ENCODE assay signal across 9 cellular contexts in the genomic region with DNA sequence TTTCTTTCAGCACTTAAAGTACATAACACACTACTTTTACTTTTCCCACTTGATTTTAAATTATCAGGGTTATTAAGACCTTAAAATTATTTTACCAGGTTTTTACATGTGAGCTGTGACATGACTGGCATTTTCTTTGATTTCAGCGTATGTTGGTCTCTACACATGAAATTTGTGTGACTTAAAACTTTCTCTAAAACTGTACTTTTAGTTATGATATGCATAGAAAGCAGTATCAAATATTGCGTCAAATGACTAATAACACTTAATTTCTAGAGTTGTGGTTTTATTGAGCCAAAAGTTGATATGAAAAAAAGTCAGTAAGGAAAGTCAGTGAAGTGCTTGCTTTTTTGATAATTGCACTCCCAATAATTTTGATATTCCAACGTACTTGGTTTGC. TPM values are rescaled to one million over a fixed set of nuclear protein-coding genes. Genes with fewer than 3 reads are reported as not detected.
DNase-seq lines count a peak whose midpoint lies in the region; ATAC-seq, FAIRE-seq and TF ChIP-seq lines count a peak whose summit lies in the region.
"Had no signal": no experiment of that assay in that cellular context is flagged by ENCODE, and none has a peak within 500 bp of the region (broad histone marks: within the 10 kb centered on the region; RNA-seq: fewer than 3 reads in every experiment).

No MANE protein-coding gene starts in this region.

- H2BK5ac ChIP-seq in H1 (ENCODE audit: low read depth, low read length): no peak overlapping the region

- H2BK15ac ChIP-seq in H1 (ENCODE audit: low read length): no peak overlapping the region

- H4K91ac ChIP-seq in H1 (replicated peaks; ENCODE audit: insufficient read length, low read length): no peak overlapping the region

- no peak overlapping the region for H2BK12ac ChIP-seq in H1 (ENCODE audit: low read depth, low read length)

- TF ChIP-seq RAD21 in H1 (IDR thresholded peaks at IDR 0.05 in 1 of 2, conservative IDR thresholded peaks at IDR 0.05 in 1 of 2; ENCODE audit: low read depth in 2 of 2, low read length in 2 of 2): no peak

- no peak overlapping the region for H4K5ac ChIP-seq in H1 (ENCODE audit: insufficient read length, low read depth, low read length)

- POLR2A ChIA-PET in CD8-positive, alpha-beta memory T cell (lab: Charles Lee): no interaction called here
- POLR2A ChIA-PET in H1 (lab: Charles Lee; ENCODE audit: partially characterized antibody): no interaction called here

- H2AFZ ChIP-seq in H1 (ENCODE audit: low read length): no peak overlapping the region

- TF ChIP-seq CTCF in H1 (IDR thresholded peaks at IDR 0.05; ENCODE audit: control extremely low read depth in 1 of 3, insufficient read depth in 1 of 3, low read depth in 1 of 3, low read length in 3 of 3) (no peak), neutrophil (IDR thresholded peaks at IDR 0.05) (no peak)

- peaks cover 23 to 75% of the 10 kb centered on the region in 2 experiments for H3K79me2 ChIP-seq in H1 (ENCODE audit: control insufficient read depth in 1 of 2, insufficient read depth in 2 of 2, low read length in 2 of 2)

- CTCF ChIA-PET in CD8-positive, alpha-beta memory T cell (lab: Charles Lee): interaction anchor here (10.7 kb wide), 1 partner anchor 521 kb away, joined by 106 read pairs; no protein-coding TSS in a partner anchor
- CTCF ChIA-PET in H1 (lab: Charles Lee; ENCODE audit: partially characterized antibody): interaction anchor here (0.6 kb wide), 1 partner anchor 764 kb away, joined by 3 read pairs; no protein-coding TSS in a partner anchor

- no peak overlapping the region for H3K18ac ChIP-seq in H1 (ENCODE audit: extremely low read depth, low read length)

- peaks cover 34% of the 10 kb centered on the region for H3K4me1 ChIP-seq in CD8-positive, alpha-beta memory T cell (ENCODE audit: insufficient read depth, low read length)
- H3K4me1 ChIP-seq in NT2/D1 (ENCODE audit: insufficient read depth, insufficient read length) (no peaks in the 10 kb centered on the region), H1 (replicated peaks in 1 of 4; ENCODE audit: control insufficient read depth in 3 of 4, insufficient read depth in 4 of 4, low read length in 3 of 4) (peaks cover 0 to 6% (median 0%) of the 10 kb centered on the region in 4 experiments; a peak in 2 of 7 replicates), neutrophil (ENCODE audit: control insufficient read depth in 1 of 2, insufficient read depth in 1 of 2, low read depth in 1 of 2, low read length in 1 of 2) (peaks cover 35 to 49% of the 10 kb centered on the region in 2 experiments)

- no peak for TF ChIP-seq POLR2A in H1 (IDR thresholded peaks at IDR 0.05; ENCODE audit: control extremely low read depth in 1 of 2, low read depth in 2 of 2, low read length in 2 of 2)

- peaks cover 21% of the 10 kb centered on the region for H3K23me2 ChIP-seq in H1 (ENCODE audit: low read depth, low read length)

- peaks cover 0 to 45% (median 8%) of the 10 kb centered on the region in 3 donors for H3K36me3 Mint-ChIP-seq in CD8-positive, alpha-beta memory T cell

- H3K4me3 ChIP-seq in CD8-positive, alpha-beta memory T cell (ENCODE audit: low read length): peak overlapping the region; percentile 73
- H3K4me3 ChIP-seq in NT2/D1 (ENCODE audit: insufficient read length, low read depth) (peak overlapping the region; percentile 76), H1 (ENCODE audit: extremely low read depth in 1 of 4, insufficient read depth in 2 of 4, low read depth in 3 of 4, low read length in 4 of 4) (peak overlapping the region; percentile 22 to 94 (median 53); a peak in 7 of 8 replicates), neutrophil (ENCODE audit: low read depth in 1 of 2, low read length in 1 of 2) (peak overlapping the region; percentile 92 to 96)

- no peak overlapping the region for H2BK120ac ChIP-seq in H1 (replicated peaks; ENCODE audit: low read depth, low read length)

- peak overlapping the region; percentile 61 for H3K9ac ChIP-seq in NT2/D1 (ENCODE audit: insufficient read length, low read depth)
- peak overlapping the region in 1 of 4 experiments; percentile 58; a peak in 1 of 7 replicates for H3K9ac ChIP-seq in H1 (replicated peaks in 1 of 4; ENCODE audit: extremely low read depth in 1 of 4, low read depth in 3 of 4, low read length in 3 of 4)

- no peak overlapping the region for H3K23ac ChIP-seq in H1 (ENCODE audit: insufficient read length)

- no peaks in the 10 kb centered on the region for H3K9me3 Mint-ChIP-seq in CD8-positive, alpha-beta memory T cell

- no peak overlapping the region for H2AK5ac ChIP-seq in H1 (ENCODE audit: low read depth, low read length)

- H3K27me3 ChIP-seq in CD8-positive, alpha-beta memory T cell (ENCODE audit: insufficient read depth, low read length, poor library complexity, severe bottlenecking): no peaks in the 10 kb centered on the region
- H3K27me3 ChIP-seq in NT2/D1 (ENCODE audit: insufficient read depth, insufficient read length) (no peaks in the 10 kb centered on the region), H1 (replicated peaks in 1 of 4; ENCODE audit: control insufficient read depth in 3 of 4, extremely low read depth in 1 of 4, insufficient read depth in 3 of 4, low read length in 3 of 4) (no peaks in the 10 kb centered on the region), neutrophil (no peaks in the 10 kb centered on the region)

- H3K56ac ChIP-seq in H1 (replicated peaks; ENCODE audit: insufficient read length, low read depth, low read length): no peak overlapping the region

- H3K36me3 ChIP-seq in CD8-positive, alpha-beta memory T cell (ENCODE audit: insufficient read depth, low read length): no peaks in the 10 kb centered on the region
- no peaks in the 10 kb centered on the region for H3K36me3 ChIP-seq in NT2/D1 (ENCODE audit: insufficient read depth, insufficient read length, low read length)
- H3K36me3 ChIP-seq in H1 (ENCODE audit: control insufficient read depth in 2 of 4, insufficient read depth in 4 of 4, low read length in 3 of 4): no peaks in the 10 kb centered on the region; a peak in 1 of 8 replicates
- peaks cover 11% of the 10 kb centered on the region for H3K36me3 ChIP-seq in neutrophil

- H4K8ac ChIP-seq in H1 (ENCODE audit: extremely low read depth, insufficient read depth, low read length): no peak overlapping the region

- peaks cover 0 to 4% of the 10 kb centered on the region in 2 donors for H3K27me3 Mint-ChIP-seq in CD8-positive, alpha-beta memory T cell

- H3K4me1 Mint-ChIP-seq in CD8-positive, alpha-beta memory T cell: peaks cover 56 to 73% (median 72%) of the 10 kb centered on the region in 3 donors

- no peak overlapping the region for H3K14ac ChIP-seq in H1 (ENCODE audit: insufficient read length)

- FAIRE-seq in H1 (lab: Jason Lieb, UNC): no peak

- peak overlapping the region; percentile 72 to 78; a peak in 3 of 4 replicates for H3K4me2 ChIP-seq in H1 (ENCODE audit: insufficient read depth in 1 of 2, low read depth in 2 of 2, low read length in 2 of 2)

- no peaks in the 10 kb centered on the region for H3K79me1 ChIP-seq in H1 (ENCODE audit: low read depth, low read length)

- H3K4me3 Mint-ChIP-seq in CD8-positive, alpha-beta memory T cell: peak overlapping the region; percentile 79 to 100 (median 97)

- no peak overlapping the region for H2BK20ac ChIP-seq in H1 (ENCODE audit: low read length)

- H4K20me1 ChIP-seq in H1 (replicated peaks in 1 of 2; ENCODE audit: control insufficient read depth in 1 of 2, insufficient read depth in 2 of 2, low read length in 2 of 2): peaks cover 11 to 17% of the 10 kb centered on the region in 2 experiments

- H3K9me3 ChIP-seq in CD8-positive, alpha-beta memory T cell (ENCODE audit: low read length): no peaks in the 10 kb centered on the region
- no peaks in the 10 kb centered on the region for H3K9me3 ChIP-seq in NT2/D1 (ENCODE audit: insufficient read depth, low read length)
- no peaks in the 10 kb centered on the region for H3K9me3 ChIP-seq in H1 (ENCODE audit: insufficient read depth in 2 of 2, low read depth in 1 of 2, low read length in 1 of 2)
- H3K9me3 ChIP-seq in neutrophil: no peaks in the 10 kb centered on the region

- DNase-seq in CD8-positive, alpha-beta memory T cell: no peak
- DNase-seq in NT2/D1 (ENCODE audit: low read depth, low spot score): no peak
- DNase-seq in H1 (ENCODE audit: low read depth in 1 of 2, low spot score in 2 of 2): no peak
- no peak for DNase-seq in T-helper 9 cell
- no peak for DNase-seq in NCI-H1092 (lab: John Stamatoyannopoulos, UW)
- no peak for DNase-seq in occipital lobe (lab: John Stamatoyannopoulos, UW)
- DNase-seq: NCI-H526 treated with DMSO at 0.1 percent for 48 hours had no signal

- no peak overlapping the region for H3K27ac ChIP-seq in CD8-positive, alpha-beta memory T cell (ENCODE audit: low read depth, low read length)
- H3K27ac ChIP-seq in H1 (ENCODE audit: low read depth, low read length) (no peak overlapping the region), neutrophil (peak overlapping the region; percentile 98)

- peak overlapping the region in 7 of 8 donors; percentile 21 to 83 (median 57) for H3K27ac Mint-ChIP-seq in CD8-positive, alpha-beta memory T cell

- TF ChIP-seq EP300 in H1 (IDR thresholded peaks at IDR 0.05; ENCODE audit: borderline replicate concordance in 1 of 2, low read depth in 2 of 2, low read length in 2 of 2): no peak

- 81% methylated on average over 3 of the region's 3 CpGs; no CpG with 5 or more reads in 1 of the 2 experiments for WGBS in H1 (ENCODE audit: extremely low coverage in 1 of 2, insufficient coverage in 1 of 2, insufficient read length in 1 of 2, insufficient replicate concordance in 2 of 2, low coverage in 1 of 2, low lambda C conversion rate in 2 of 2, missing lambda C conversion rate in 1 of 2), 2 experiments

- H3K4ac ChIP-seq in H1 (replicated peaks; ENCODE audit: insufficient read length, low read depth, low read length): no peak overlapping the region

- no peak for ATAC-seq in GM19023 (IDR thresholded peaks at IDR 0.05; ENCODE audit: unreplicated experiment)

RNA-seq across cellular contexts. Expression of gene PTEN, which starts 3.1 kb away (rescaled TPM):
- total RNA-seq in CD8-positive, alpha-beta memory T cell: 10 to 100 TPM; 49.5 to 50.6 TPM
- polyA plus RNA-seq in CD8-positive, alpha-beta memory T cell: 29.1 TPM
- total RNA-seq in H1 (2021; fragmentation: NEBNext Ultra II Directional; extraction: Animal tissue kit (Norgen Biotek cat#: 25700)): 48.7 and 51.2 TPM in 2 replicates
- 4.2 and 6.3 TPM in 2 replicates for polyA plus RNA-seq in H1 (2011; rRNA removed)
- polyA plus RNA-seq in H1 (2011; cell fraction: cytosol; rRNA removed): 9.9 TPM
- 12.0 TPM for polyA plus RNA-seq in H1 (2011; cell fraction: nucleus; rRNA removed)
- polyA plus RNA-seq in H1 (2012, experiment 1 of 2): 18.2 to 45.1 TPM (median 19.4 TPM) in 4 replicates
- polyA plus RNA-seq in H1 (2012, experiment 2 of 2): 1.3 TPM
- 20.6 TPM for polyA plus RNA-seq in H1 (2013, experiment 1 of 2)
- 18.6 TPM for polyA plus RNA-seq in H1 (2013, experiment 2 of 2)
- polyA minus RNA-seq in H1 (2011; rRNA and poly(A)+ RNA removed): 48.6 and 57.5 TPM in 2 replicates
- 27.1 TPM for polyA minus RNA-seq in H1 (2011; cell fraction: cytosol; rRNA and poly(A)+ RNA removed)
- polyA minus RNA-seq in H1 (2011; cell fraction: nucleus; rRNA and poly(A)+ RNA removed): 199 TPM
- total RNA-seq in occipital lobe: 266 TPM

RNA-seq across cellular contexts. Expression of gene KLLN, which starts 3.2 kb away (rescaled TPM):
- 1 to 10 TPM in 1 of 2 experiments, under 1 TPM in 1; 0.80 to 1.1 TPM for total RNA-seq in CD8-positive, alpha-beta memory T cell
- 0.39 TPM for polyA plus RNA-seq in CD8-positive, alpha-beta memory T cell
- 0.71 and 0.73 TPM in 2 replicates for total RNA-seq in H1 (2021; fragmentation: NEBNext Ultra II Directional; extraction: Animal tissue kit (Norgen Biotek cat#: 25700))
- 0.24 TPM in 2 replicates for polyA plus RNA-seq in H1 (2011; rRNA removed)
- polyA plus RNA-seq in H1 (2011; cell fraction: cytosol; rRNA removed): 0.19 TPM
- polyA plus RNA-seq in H1 (2011; cell fraction: nucleus; rRNA removed): 0.37 TPM
- 0.37 to 0.64 TPM (median 0.46 TPM) in 4 replicates for polyA plus RNA-seq in H1 (2012, experiment 1 of 2)
- polyA plus RNA-seq in H1 (2012, experiment 2 of 2): 0.16 TPM
- polyA plus RNA-seq in H1 (2013, experiment 1 of 2): 0.16 TPM
- 0.26 TPM for polyA plus RNA-seq in H1 (2013, experiment 2 of 2)
- 0.76 and 1.2 TPM in 2 replicates for polyA minus RNA-seq in H1 (2011; rRNA and poly(A)+ RNA removed)
- 0.22 TPM for polyA minus RNA-seq in H1 (2011; cell fraction: cytosol; rRNA and poly(A)+ RNA removed)
- polyA minus RNA-seq in H1 (2011; cell fraction: nucleus; rRNA and poly(A)+ RNA removed): 2.8 TPM
- total RNA-seq in occipital lobe: 0.62 TPM

RNA-seq across cellular contexts. Expression of gene ATAD1, which starts 48.5 kb away (rescaled TPM):
- 10 to 100 TPM; 60.7 to 62.3 TPM for total RNA-seq in CD8-positive, alpha-beta memory T cell
- polyA plus RNA-seq in CD8-positive, alpha-beta memory T cell: 47.2 TPM
- total RNA-seq in H1 (2021; fragmentation: NEBNext Ultra II Directional; extraction: Animal tissue kit (Norgen Biotek cat#: 25700)): 35.3 and 35.9 TPM in 2 replicates
- polyA plus RNA-seq in H1 (2011; rRNA removed): 4.2 and 8.9 TPM in 2 replicates
- 12.8 TPM for polyA plus RNA-seq in H1 (2011; cell fraction: cytosol; rRNA removed)
- 4.1 TPM for polyA plus RNA-seq in H1 (2011; cell fraction: nucleus; rRNA removed)
- 13.8 to 32.3 TPM (median 15.0 TPM) in 4 replicates for polyA plus RNA-seq in H1 (2012, experiment 1 of 2)
- polyA plus RNA-seq in H1 (2012, experiment 2 of 2): 1.9 TPM
- 36.3 TPM for polyA plus RNA-seq in H1 (2013, experiment 1 of 2)
- 44.9 TPM for polyA plus RNA-seq in H1 (2013, experiment 2 of 2)
- 12.5 and 19.6 TPM in 2 replicates for polyA minus RNA-seq in H1 (2011; rRNA and poly(A)+ RNA removed)
- polyA minus RNA-seq in H1 (2011; cell fraction: cytosol; rRNA and poly(A)+ RNA removed): 13.4 TPM
- polyA minus RNA-seq in H1 (2011; cell fraction: nucleus; rRNA and poly(A)+ RNA removed): 25.3 TPM
- total RNA-seq in occipital lobe: 85.3 TPM
